13 cellular contexts compared by ENCODE assay signal in genomic region chr9:14238518-14238917, GRCh38.
DNase-seq lines count a peak whose midpoint lies in the region; ATAC-seq, FAIRE-seq and TF ChIP-seq lines count a peak whose summit lies in the region.
"Had no signal": no experiment of that assay in that cellular context is flagged by ENCODE, and none has a peak within 500 bp of the region (broad histone marks: within the 10 kb centered on the region; RNA-seq: fewer than 3 reads in every experiment).

No MANE protein-coding gene starts in this region.

- H3K4me1 ChIP-seq in HUES48 (ENCODE audit: control insufficient read depth, insufficient read depth, low read length) (peaks cover 46% of the 10 kb centered on the region), astrocyte (ENCODE audit: insufficient read depth, low read length) (peaks cover 25% of the 10 kb centered on the region), skeletal muscle satellite cell (ENCODE audit: control insufficient read depth, insufficient read depth, low read length) (peaks cover 16% of the 10 kb centered on the region)

- H3K27me3 ChIP-seq in HUES48 (ENCODE audit: control insufficient read depth, insufficient read depth, low read length) (no peaks in the 10 kb centered on the region), astrocyte (ENCODE audit: insufficient read depth, low read length) (no peaks in the 10 kb centered on the region), skeletal muscle satellite cell (ENCODE audit: control insufficient read depth, insufficient read depth, low read length) (no peaks in the 10 kb centered on the region)

- no peaks in the 10 kb centered on the region for H3K36me3 ChIP-seq in HUES48 (ENCODE audit: control insufficient read depth, insufficient read depth, low read length)
- H3K36me3 ChIP-seq in astrocyte (ENCODE audit: insufficient read depth, low read length) = no peaks in the 10 kb centered on the region
- no peaks in the 10 kb centered on the region for H3K36me3 ChIP-seq in skeletal muscle satellite cell (ENCODE audit: insufficient read depth, low read length)

- H3K9me3 ChIP-seq in HUES48 (ENCODE audit: control insufficient read depth, insufficient read depth, low read length) = no peaks in the 10 kb centered on the region
- H3K9me3 ChIP-seq in astrocyte (ENCODE audit: insufficient read depth, low read depth, low read length) = no peaks in the 10 kb centered on the region
- no peaks in the 10 kb centered on the region for H3K9me3 ChIP-seq in skeletal muscle satellite cell (replicated peaks; ENCODE audit: low read length)

- H3K9ac ChIP-seq in HUES48 (ENCODE audit: low read depth, low read length) (no peak overlapping the region), astrocyte (ENCODE audit: low read length) (no peak overlapping the region), skeletal muscle satellite cell (ENCODE audit: low read depth, low read length) (no peak overlapping the region)

- no peaks in the 10 kb centered on the region for H3K9me3 Mint-ChIP-seq in astrocyte (ENCODE audit: unreplicated experiment)
- H3K9me3 Mint-ChIP-seq: activated B cell treated with CpG ODN at 0.5 μM for 24 hours; activated naive CD8-positive, alpha-beta T cell treated with anti-CD3 and anti-CD28 coated beads for 36 hours had no signal

- H4K20me1 ChIP-seq in astrocyte (ENCODE audit: insufficient read depth, low read length) = no peaks in the 10 kb centered on the region

- no peaks in the 10 kb centered on the region for H3K36me3 Mint-ChIP-seq in astrocyte (ENCODE audit: low read depth, unreplicated experiment)
- H3K36me3 Mint-ChIP-seq: activated naive CD8-positive, alpha-beta T cell treated with anti-CD3 and anti-CD28 coated beads for 36 hours had no signal

- no peak for ATAC-seq in HG02588 (IDR thresholded peaks at IDR 0.05; ENCODE audit: unreplicated experiment)

- no peak for FAIRE-seq in astrocyte (lab: Jason Lieb, UNC)
- FAIRE-seq: frontal cortex, G401.6 had no signal

- peak overlapping the region; percentile 91 for H3K27ac ChIP-seq in HUES48 (ENCODE audit: low read depth, low read length)
- peak overlapping the region; percentile 33 for H3K27ac ChIP-seq in astrocyte (ENCODE audit: low read depth, low read length)

- H3K4me2 ChIP-seq in astrocyte (ENCODE audit: low read length) (peak overlapping the region; percentile 58), skeletal muscle satellite cell (ENCODE audit: low read length) (peak overlapping the region; percentile 19)

- no peaks in the 10 kb centered on the region for H3K27me3 Mint-ChIP-seq in astrocyte (ENCODE audit: low read depth, unreplicated experiment)

- H3K27ac Mint-ChIP-seq in astrocyte (ENCODE audit: unreplicated experiment) = peak overlapping the region; percentile 55
- H3K27ac Mint-ChIP-seq: activated B cell treated with CpG ODN at 0.5 μM for 24 hours; activated naive CD8-positive, alpha-beta T cell treated with anti-CD3 and anti-CD28 coated beads for 36 hours had no signal

- no peak overlapping the region for H2AFZ ChIP-seq in astrocyte (ENCODE audit: low read depth, low read length)

- DNase-seq in astrocyte (ENCODE audit: low read depth) (peak; percentile 71), islet precursor cell (peak; percentile 78), DMS 273 (lab: John Stamatoyannopoulos, UW; ENCODE audit: unreplicated experiment) (no peak), NCI-H1930 (lab: John Stamatoyannopoulos, UW) (no peak), ecto neural progenitor cell (ENCODE audit: low spot score) (no peak)
- DNase-seq: activated B cell treated with CpG ODN at 0.5 μM for 24 hours; activated naive CD8-positive, alpha-beta T cell treated with anti-CD3 and anti-CD28 coated beads for 36 hours; NCI-H2107 had no signal

- peaks cover 20% of the 10 kb centered on the region for H3K4me1 Mint-ChIP-seq in astrocyte (ENCODE audit: low read depth, unreplicated experiment)
- H3K4me1 Mint-ChIP-seq: activated B cell treated with CpG ODN at 0.5 μM for 24 hours; activated naive CD8-positive, alpha-beta T cell treated with anti-CD3 and anti-CD28 coated beads for 36 hours had no signal

- no peak for TF ChIP-seq CTCF in astrocyte (IDR thresholded peaks at IDR 0.05; ENCODE audit: insufficient read depth, low read depth, low read length)

- peaks cover 68% of the 10 kb centered on the region for H3K79me2 ChIP-seq in astrocyte (ENCODE audit: insufficient read depth, low read length)

- H3K4me3 ChIP-seq in HUES48 (ENCODE audit: low read depth, low read length) (no peak overlapping the region), astrocyte (ENCODE audit: insufficient read depth, low read depth, low read length) (no peak overlapping the region), skeletal muscle satellite cell (ENCODE audit: low read length) (no peak overlapping the region)

- peak overlapping the region; percentile 14 for H3K4me3 Mint-ChIP-seq in astrocyte (ENCODE audit: unreplicated experiment)
- H3K4me3 Mint-ChIP-seq: activated B cell treated with CpG ODN at 0.5 μM for 24 hours; activated naive CD8-positive, alpha-beta T cell treated with anti-CD3 and anti-CD28 coated beads for 36 hours had no signal

Comparison
In these comparisons a context has a peak if more than half of its experiments do, and no peak if none do; other contexts are left out.
1. DNase-seq: peak in astrocyte (single experiment) and islet precursor cell (single experiment); none in DMS 273 (single experiment), NCI-H1930 (0 of 2) and ecto neural progenitor cell (single experiment).